Comparison of ENCODE assay signal across 21 cellular contexts in genomic region chr7:44531421-44532380, GRCh38. TPM values are rescaled to one million over a fixed set of nuclear protein-coding genes. Genes with fewer than 3 reads are reported as not detected.
"Had no signal": no experiment of that assay in that cellular context is flagged by ENCODE, and none has a peak within 500 bp of the region (broad histone marks: within the 10 kb centered on the region; RNA-seq: fewer than 3 reads in every experiment).

No MANE protein-coding gene starts in this region.

- H3K4me3 Mint-ChIP-seq: activated CD4-positive, alpha-beta memory T cell treated with anti-CD3 and anti-CD28 coated beads for 36 hours; activated T-cell treated with anti-CD3 and anti-CD28 coated beads, Interleukin-2, amount 50 U/mL, for 24 hours; brain; central memory CD8-positive, alpha-beta T cell; immature natural killer cell; stimulated activated naive B cell treated with anti-CD40 and anti-IgM and Interleukin-4, amounts not matched to agents 10 μg/mL and 1 μg/mL and 100 μg/mL, for 72 hours had no signal

- H3K27ac Mint-ChIP-seq: activated CD4-positive, alpha-beta memory T cell treated with anti-CD3 and anti-CD28 coated beads for 36 hours; activated T-cell treated with anti-CD3 and anti-CD28 coated beads, Interleukin-2, amount 50 U/mL, for 24 hours; brain; progenitor cell of endocrine pancreas; stimulated activated naive B cell treated with anti-CD40 and anti-IgM and Interleukin-4, amounts not matched to agents 10 μg/mL and 1 μg/mL and 100 μg/mL, for 72 hours had no signal

- DNase-seq: activated CD4-positive, alpha-beta memory T cell treated with anti-CD3 and anti-CD28 coated beads for 36 hours; activated effector memory CD4-positive, alpha-beta T cell treated with Interleukin-2 at 50 U/mL for 16 hours; activated T-cell treated with anti-CD3 and anti-CD28 coated beads, Interleukin-2, amount 50 U/mL, for 24 hours; amygdala; cortex of kidney; effector memory CD4-positive, alpha-beta T cell; foreskin melanocyte; immature natural killer cell; lower lobe of right lung; naive B cell; nucleus accumbens; stimulated activated CD4-positive, alpha-beta T cell treated with anti-CD3 and anti-CD28 coated beads, Interleukin-2, amount 100 ng/mL, for 48 hours; stimulated activated naive B cell treated with anti-CD40 and anti-IgM and Interleukin-4, amounts not matched to agents 10 μg/mL and 1 μg/mL and 100 μg/mL, for 72 hours had no signal

- H3K27ac ChIP-seq: lower lobe of right lung, right atrium auricular region, tibial artery, vagina had no signal

- H3K27me3 Mint-ChIP-seq: activated CD4-positive, alpha-beta memory T cell treated with anti-CD3 and anti-CD28 coated beads for 36 hours; activated T-cell treated with anti-CD3 and anti-CD28 coated beads, Interleukin-2, amount 50 U/mL, for 24 hours; brain; central memory CD8-positive, alpha-beta T cell; progenitor cell of endocrine pancreas had no signal

- H3K27me3 ChIP-seq: right atrium auricular region, tibial artery, vagina had no signal

- H3K4me1 Mint-ChIP-seq: brain, immature natural killer cell had no signal

- H3K9me3 ChIP-seq: vagina had no signal

- H3K4me1 ChIP-seq: lower lobe of right lung, right atrium auricular region, tibial artery, vagina had no signal

- H3K36me3 Mint-ChIP-seq: activated CD4-positive, alpha-beta memory T cell treated with anti-CD3 and anti-CD28 coated beads for 36 hours; brain; immature natural killer cell; naive B cell; stimulated activated naive B cell treated with anti-CD40 and anti-IgM and Interleukin-4, amounts not matched to agents 10 μg/mL and 1 μg/mL and 100 μg/mL, for 72 hours had no signal

- ATAC-seq: lower lobe of right lung had no signal

- H3K36me3 ChIP-seq: lower lobe of right lung, right atrium auricular region, vagina had no signal

- H3K4me3 ChIP-seq: lower lobe of right lung, right atrium auricular region, tibial artery, vagina had no signal

RNA-seq across cellular contexts. Expression of gene NPC1L1, which starts 9.4 kb away (rescaled TPM):
- total RNA-seq: right atrium auricular region; skeletal muscle tissue; T-helper 1 cell treated with Interleukin-12 subunit alpha and Interleukin-12 subunit beta and Interleukin-4 antibody, amounts not matched to agents 30 ng/mL and 1 ng/mL, for 36 hours had no signal
